ENCODE assay signal across 2 cellular contexts in the genomic region with DNA sequence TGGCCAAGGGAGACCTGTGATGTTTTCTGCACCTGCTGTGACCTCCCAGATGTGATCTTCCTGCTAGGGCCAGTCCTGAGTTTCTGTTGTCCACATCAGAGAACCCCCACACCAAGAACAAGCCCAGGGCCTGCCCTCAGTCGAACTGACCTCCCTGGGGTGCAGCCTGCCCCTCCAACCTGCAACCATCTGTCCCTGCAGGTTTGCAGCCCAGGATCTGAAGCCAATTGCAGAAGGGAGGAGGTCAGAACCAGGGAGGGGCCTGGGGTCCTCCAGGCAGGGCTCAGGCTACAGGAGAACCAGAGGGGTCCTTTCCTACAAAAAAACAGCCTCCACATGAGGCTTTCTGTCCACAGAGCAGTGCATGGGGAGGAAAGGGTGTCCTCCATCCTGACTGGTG.
TF ChIP-seq lines count a peak whose summit lies in the region.

No MANE protein-coding gene starts in this region.

TF ChIP-seq in SK-N-SH, 30 proteins besides CTCF, POLR2A, EP300 and RAD21:
- TF ChIP-seq, protein P1, sequence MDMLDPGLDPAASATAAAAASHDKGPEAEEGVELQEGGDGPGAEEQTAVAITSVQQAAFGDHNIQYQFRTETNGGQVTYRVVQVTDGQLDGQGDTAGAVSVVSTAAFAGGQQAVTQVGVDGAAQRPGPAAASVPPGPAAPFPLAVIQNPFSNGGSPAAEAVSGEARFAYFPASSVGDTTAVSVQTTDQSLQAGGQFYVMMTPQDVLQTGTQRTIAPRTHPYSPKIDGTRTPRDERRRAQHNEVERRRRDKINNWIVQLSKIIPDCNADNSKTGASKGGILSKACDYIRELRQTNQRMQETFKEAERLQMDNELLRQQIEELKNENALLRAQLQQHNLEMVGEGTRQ (IDR thresholded peaks at IDR 0.05; ENCODE audit: borderline replicate concordance, low read depth, low read length), result no peak
- TF ChIP-seq MXI1 (IDR thresholded peaks at IDR 0.05; ENCODE audit: low read depth, low read length), result no peak
- TF ChIP-seq, protein P2, sequence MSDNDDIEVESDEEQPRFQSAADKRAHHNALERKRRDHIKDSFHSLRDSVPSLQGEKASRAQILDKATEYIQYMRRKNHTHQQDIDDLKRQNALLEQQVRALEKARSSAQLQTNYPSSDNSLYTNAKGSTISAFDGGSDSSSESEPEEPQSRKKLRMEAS (IDR thresholded peaks at IDR 0.05; ENCODE audit: low read depth), result peak; percentile 4; the same call in 1 of the 2 replicates

TF ChIP-seq in SK-N-SH treated with all-trans-retinoic acid at 6 μM for 48 hours, 23 proteins besides CTCF, POLR2A, EP300 and RAD21:
- TF ChIP-seq TOX (CRISPR knock-in tag; IDR thresholded peaks at IDR 0.05; ENCODE audit: borderline replicate concordance), result no peak
- TF ChIP-seq ZNF565 (CRISPR knock-in tag; conservative IDR thresholded peaks at IDR 0.05; ENCODE audit: low read depth), result no peak
- no peak for TF ChIP-seq BACH2 (CRISPR knock-in tag; IDR thresholded peaks at IDR 0.05; ENCODE audit: borderline replicate concordance)
- TF ChIP-seq RARB (CRISPR knock-in tag; IDR thresholded peaks at IDR 0.05), result no peak
- no peak for TF ChIP-seq TCF4 (CRISPR knock-in tag; IDR thresholded peaks at IDR 0.05; ENCODE audit: borderline replicate concordance)
- TF ChIP-seq ZFP30 (CRISPR knock-in tag; IDR thresholded peaks at IDR 0.05), result no peak
- TF ChIP-seq ARNTL (CRISPR knock-in tag; IDR thresholded peaks at IDR 0.05; ENCODE audit: borderline replicate concordance, low read depth), result no peak
- TF ChIP-seq SNAI2 (CRISPR knock-in tag; IDR thresholded peaks at IDR 0.05), result no peak
- TF ChIP-seq POU6F1 (CRISPR knock-in tag; IDR thresholded peaks at IDR 0.05; ENCODE audit: borderline replicate concordance, low read depth), result no peak
- no peak for TF ChIP-seq CREB5 (CRISPR knock-in tag; IDR thresholded peaks at IDR 0.05; ENCODE audit: low read depth)
- TF ChIP-seq ESRRG (CRISPR knock-in tag; IDR thresholded peaks at IDR 0.05), result no peak
- TF ChIP-seq PPARA (CRISPR knock-in tag; IDR thresholded peaks at IDR 0.05; ENCODE audit: borderline replicate concordance), result no peak
